In genomic region chr7:2668401-2668800, GRCh38 we compare ENCODE assay signal across 27 cellular contexts. TPM values are rescaled to one million over a fixed set of nuclear protein-coding genes. Genes with fewer than 3 reads are reported as not detected.
A peak's percentile ranks its signal among the peaks of the same experiment; 100 is the strongest.
DNase-seq lines count a peak whose midpoint lies in the region; ATAC-seq, FAIRE-seq and TF ChIP-seq lines count a peak whose summit lies in the region.
"Had no signal": no experiment of that assay in that cellular context is flagged by ENCODE, and none has a peak within 500 bp of the region (broad histone marks: within the 10 kb centered on the region; RNA-seq: fewer than 3 reads in every experiment).

No MANE protein-coding gene starts in this region.

- peaks cover 11% of the 10 kb centered on the region for H3K27me3 Mint-ChIP-seq in activated CD8-positive, alpha-beta T cell treated with anti-CD3 and anti-CD28 coated beads for 36 hours

- ATAC-seq in HepG2 (peak; percentile 4; the same call in 1 of the 3 replicates), right lobe of liver (no peak), HG02623 (IDR thresholded peaks at IDR 0.05; ENCODE audit: unreplicated experiment) (no peak)
- ATAC-seq in activated CD8-positive, alpha-beta T cell treated with anti-CD3 and anti-CD28 coated beads for 36 hours: no peak
- ATAC-seq: naive thymus-derived CD8-positive, alpha-beta T cell; Panc1 had no signal

- H3K4me3 ChIP-seq in HepG2 (replicated peaks in 1 of 3; ENCODE audit: insufficient read depth in 1 of 3, low read depth in 2 of 3, low read length in 3 of 3) (no peak overlapping the region), right lobe of liver (no peak overlapping the region)
- H3K4me3 ChIP-seq: uterus had no signal

- TF ChIP-seq EP300 in HepG2 (IDR thresholded peaks at IDR 0.05; ENCODE audit: low read depth in 2 of 2, low read length in 2 of 2) (no peak), HepG2 (CRISPR knock-in tag; IDR thresholded peaks at IDR 0.05; ENCODE audit: borderline replicate concordance) (no peak)

- no peaks in the 10 kb centered on the region for H3K36me3 Mint-ChIP-seq in activated CD8-positive, alpha-beta T cell treated with anti-CD3 and anti-CD28 coated beads for 36 hours (ENCODE audit: low read depth)
- H3K36me3 Mint-ChIP-seq: activated naive CD8-positive, alpha-beta T cell treated with anti-CD3 and anti-CD28 coated beads for 36 hours; CD4-positive, alpha-beta memory T cell; IgD-negative memory B cell; naive thymus-derived CD8-positive, alpha-beta T cell had no signal

- no peak overlapping the region for H3K4me2 ChIP-seq in HepG2 (ENCODE audit: low read depth, low read length)

- H3K36me3 ChIP-seq in HepG2 (replicated peaks in 1 of 2; ENCODE audit: control insufficient read depth in 1 of 2, insufficient read depth in 2 of 2, low read length in 2 of 2) (no peaks in the 10 kb centered on the region), right lobe of liver (no peaks in the 10 kb centered on the region)
- H3K36me3 ChIP-seq: brain microvascular endothelial cell, uterus had no signal

- no peak for TF ChIP-seq CTCF in HepG2 (CRISPR knock-in tag; IDR thresholded peaks at IDR 0.05)
- TF ChIP-seq CTCF in right lobe of liver (IDR thresholded peaks at IDR 0.05): no peak
- TF ChIP-seq CTCF in activated CD8-positive, alpha-beta T cell treated with anti-CD3 and anti-CD28 coated beads for 36 hours (IDR thresholded peaks at IDR 0.05): no peak

- H3K9ac ChIP-seq in HepG2 (ENCODE audit: insufficient read depth, low read depth, low read length): no peak overlapping the region

- H3K4me1 Mint-ChIP-seq in activated CD8-positive, alpha-beta T cell treated with anti-CD3 and anti-CD28 coated beads for 36 hours (ENCODE audit: low read depth): peaks cover 6% of the 10 kb centered on the region

- H3K4me1 ChIP-seq in HepG2 (ENCODE audit: insufficient read depth, low read length) (peaks cover 42% of the 10 kb centered on the region), right lobe of liver (peaks cover 0 to 39% (median 16%) of the 10 kb centered on the region in 4 donors)
- H3K4me1 ChIP-seq: uterus had no signal

- no TSS peak for BruUV-seq in HepG2 (replicated peaks; lab: Mats Ljungman, UMichigan)

- H3K27ac Mint-ChIP-seq in activated CD8-positive, alpha-beta T cell treated with anti-CD3 and anti-CD28 coated beads for 36 hours: no peak overlapping the region
- H3K27ac Mint-ChIP-seq: activated naive CD8-positive, alpha-beta T cell treated with anti-CD3 and anti-CD28 coated beads for 36 hours; activated T-helper 1 cell treated with anti-CD3 and anti-CD28 coated beads, Interleukin-12 subunit alpha, Interleukin-12 subunit beta, Interleukin-2, Interleukin-4 antibody, amounts not matched to agents 30 ng/mL and 10 ng/mL and 1 ng/mL, durations not matched to agents 14 hours and 24 hours and 36 hours; CD4-positive, alpha-beta memory T cell; IgD-negative memory B cell had no signal

- no peaks in the 10 kb centered on the region for H3K79me2 ChIP-seq in HepG2 (ENCODE audit: insufficient read depth, low read length)

- no peak for FAIRE-seq in HepG2 (lab: Jason Lieb, UNC)
- FAIRE-seq: endometrium, small intestine had no signal

- no peaks in the 10 kb centered on the region for H4K20me1 ChIP-seq in HepG2 (ENCODE audit: insufficient read depth, low read length)

- DNase-seq in HepG2 (ENCODE audit: low spot score) (no peak), right lobe of liver (no peak), SK-MEL-5 (ENCODE audit: low read depth, low spot score) (peak; percentile 70), hepatic stellate cell (ENCODE audit: low spot score) (peak; percentile 95), medulla oblongata (ENCODE audit: extremely low spot score) (no peak), NCI-H2029 (lab: John Stamatoyannopoulos, UW) (no peak)
- DNase-seq in activated CD8-positive, alpha-beta T cell treated with anti-CD3 and anti-CD28 coated beads for 36 hours: no peak
- DNase-seq: activated naive CD8-positive, alpha-beta T cell treated with anti-CD3 and anti-CD28 coated beads for 36 hours; brain microvascular endothelial cell; CD4-positive, alpha-beta memory T cell; cortex of kidney; foreskin melanocyte; kidney glomerular epithelial cell; mesendoderm; NCI-H187; NCI-H2227 treated with DMSO at 0.1 percent for 48 hours; posterior cingulate gyrus; stimulated activated CD4-positive, alpha-beta T cell treated with anti-CD3 and anti-CD28 coated beads, Interleukin-4, amount 100 ng/mL, for 1 hour had no signal

- TF ChIP-seq RAD21 in HepG2 (CRISPR knock-in tag; IDR thresholded peaks at IDR 0.05): no peak

- POLR2A ChIA-PET in HepG2 (lab: Yijun Ruan, JAX): no interaction called here
- POLR2A ChIA-PET in activated CD8-positive, alpha-beta T cell treated with anti-CD3 and anti-CD28 coated beads for 36 hours (lab: Charles Lee): interaction anchor here (0.8 to 1.3 kb wide), 3 partner anchors 12 to 35 kb away, joined by 3 read pairs; no protein-coding TSS in a partner anchor

- CTCF ChIA-PET in HepG2 (lab: Yijun Ruan, JAX; ENCODE audit: low intra/inter-chr PET ratio, low total read pairs): no interaction called here
- CTCF ChIA-PET in activated CD8-positive, alpha-beta T cell treated with anti-CD3 and anti-CD28 coated beads for 36 hours (lab: Charles Lee): interaction anchor here (11.9 kb wide), 1 partner anchor 44 kb away, joined by 249 read pairs; no protein-coding TSS in a partner anchor

- in situ Hi-C loops in HepG2 (cut with HindIII; ENCODE audit: extremely low pct_ligation_motif_present, low pct_unique_long_range_greater_than_20kb) (loop anchor here (5.0 kb wide), 2 partner anchors 39 to 101 kb away; no protein-coding TSS in a partner anchor), SK-MEL-5 (cut with HindIII; ENCODE audit: low pct_unique_long_range_greater_than_20kb, low sequenced_read_pairs) (no loop called here)

- H3K9me3 ChIP-seq in HepG2 (ENCODE audit: low read length): no peaks in the 10 kb centered on the region
- no peaks in the 10 kb centered on the region for H3K9me3 ChIP-seq in right lobe of liver
- H3K9me3 ChIP-seq: uterus had no signal

- no peaks in the 10 kb centered on the region for H3K9me3 Mint-ChIP-seq in activated CD8-positive, alpha-beta T cell treated with anti-CD3 and anti-CD28 coated beads for 36 hours
- H3K9me3 Mint-ChIP-seq: activated T-helper 1 cell treated with anti-CD3 and anti-CD28 coated beads, Interleukin-12 subunit alpha, Interleukin-12 subunit beta, Interleukin-2, Interleukin-4 antibody, amounts not matched to agents 30 ng/mL and 10 ng/mL and 1 ng/mL, durations not matched to agents 14 hours and 24 hours and 36 hours; CD4-positive, alpha-beta memory T cell; IgD-negative memory B cell had no signal

- no peak overlapping the region for H3K27ac ChIP-seq in HepG2 (ENCODE audit: extremely low read length, insufficient read depth, low read length)
- H3K27ac ChIP-seq in right lobe of liver: no peak overlapping the region
- H3K27ac ChIP-seq: brain microvascular endothelial cell, uterus had no signal

- no peak for TF ChIP-seq POLR2A in HepG2 (IDR thresholded peaks at IDR 0.05; ENCODE audit: insufficient read depth in 1 of 2, low read depth in 2 of 2, low read length in 2 of 2)
- no peak for TF ChIP-seq POLR2A in right lobe of liver (IDR thresholded peaks at IDR 0.05)

- H3K4me3 Mint-ChIP-seq in activated CD8-positive, alpha-beta T cell treated with anti-CD3 and anti-CD28 coated beads for 36 hours: no peak overlapping the region
- H3K4me3 Mint-ChIP-seq: activated naive CD8-positive, alpha-beta T cell treated with anti-CD3 and anti-CD28 coated beads for 36 hours; activated T-helper 1 cell treated with anti-CD3 and anti-CD28 coated beads, Interleukin-12 subunit alpha, Interleukin-12 subunit beta, Interleukin-2, Interleukin-4 antibody, amounts not matched to agents 30 ng/mL and 10 ng/mL and 1 ng/mL, durations not matched to agents 14 hours and 24 hours and 36 hours; CD4-positive, alpha-beta memory T cell; IgD-negative memory B cell; naive thymus-derived CD8-positive, alpha-beta T cell had no signal

- H3K27me3 ChIP-seq in HepG2 (ENCODE audit: control insufficient read depth in 1 of 2, insufficient read depth in 2 of 2, low read length in 2 of 2) (peaks cover 3 to 23% of the 10 kb centered on the region in 2 experiments; a peak in 4 of 5 replicates), right lobe of liver (no peaks in the 10 kb centered on the region)
- H3K27me3 ChIP-seq: brain microvascular endothelial cell, uterus had no signal

- intact Hi-C loops in HepG2 (cut with micrococcal nuclease; ENCODE audit: unreplicated experiment): loop anchor here (5.0 kb wide), 1 partner anchor 101 kb away; no protein-coding TSS in a partner anchor
- intact Hi-C loops in right lobe of liver (cut with DNase I): no loop called here
- intact Hi-C loops in activated CD8-positive, alpha-beta T cell treated with anti-CD3 and anti-CD28 coated beads for 36 hours (cut with micrococcal nuclease): no loop called here

- 42% methylated on average over 6 of the region's 6 CpGs for WGBS in HepG2 (ENCODE audit: low lambda C conversion rate)
- 57% methylated on average over 1 of the region's 6 CpGs for WGBS in right lobe of liver (ENCODE audit: insufficient coverage, low coverage, low lambda C conversion rate, missing lambda C conversion rate)

- H2AFZ ChIP-seq in HepG2 (ENCODE audit: low read length): no peak overlapping the region

RNA-seq across cellular contexts. Expression of gene AMZ1, which starts 19.6 kb away (rescaled TPM):
- total RNA-seq in HepG2 (2016; rRNA removed; fragmentation: Illumina TruSeq; extraction: Trizol) (not detected in 2 replicates), right lobe of liver (1 to 10 TPM in 4 of 6 experiments, under 1 TPM in 1, not detected in 1; 0.42 to 5.8 (median 1.4) TPM)
- not detected in 2 replicates for total RNA-seq in HepG2 (2016; cell fraction: cytosol; rRNA removed; fragmentation: Illumina TruSeq; extraction: Trizol; ENCODE audit: low read depth)
- not detected in 2 replicates for total RNA-seq in HepG2 (2016; cell fraction: insoluble cytoplasmic fraction; rRNA removed; fragmentation: Illumina TruSeq; extraction: Trizol)
- not detected in 2 replicates for total RNA-seq in HepG2 (2016; cell fraction: membrane; rRNA removed; fragmentation: Illumina TruSeq; extraction: Trizol)
- total RNA-seq in HepG2 (2016; cell fraction: nucleus; rRNA removed; fragmentation: Illumina TruSeq; extraction: Trizol): not detected in 2 replicates
- polyA plus RNA-seq in HepG2 (2011; rRNA removed): 0.03 TPM in 1 of 2 replicates, not detected in the other
- polyA plus RNA-seq in HepG2 (2011; cell fraction: cytosol; rRNA removed): 0.01 and 0.04 TPM in 2 replicates
- 0.18 and 0.26 TPM in 2 replicates for polyA plus RNA-seq in HepG2 (2011; cell fraction: nucleus; rRNA removed)
- 0.05 and 0.07 TPM in 2 replicates for polyA plus RNA-seq in HepG2 (2012)
- polyA plus RNA-seq in HepG2 (2016; cell fraction: cytosol; fragmentation: Illumina TruSeq; extraction: Trizol; ENCODE audit: low read depth): not detected in 2 replicates
- not detected in 2 replicates for polyA plus RNA-seq in HepG2 (2016; cell fraction: insoluble cytoplasmic fraction; fragmentation: Illumina TruSeq; extraction: Trizol; ENCODE audit: low read depth)
- not detected in 2 replicates for polyA plus RNA-seq in HepG2 (2016; cell fraction: membrane; fragmentation: Illumina TruSeq; extraction: Trizol; ENCODE audit: low read depth)
- polyA plus RNA-seq in HepG2 (2016; cell fraction: nucleus; fragmentation: Illumina TruSeq; extraction: Trizol; ENCODE audit: insufficient read depth, low read depth): not detected in 2 replicates
- polyA minus RNA-seq in HepG2 (2011; rRNA and poly(A)+ RNA removed; ENCODE audit: low replicate concordance): 0.30 and 0.84 TPM in 2 replicates
- not detected in 2 replicates for polyA minus RNA-seq in HepG2 (2011; cell fraction: cytosol; rRNA and poly(A)+ RNA removed)
- 0.13 TPM in 1 of 2 replicates, not detected in the other for polyA minus RNA-seq in HepG2 (2011; cell fraction: nucleus; rRNA and poly(A)+ RNA removed)
- total RNA-seq in SK-MEL-5 (2014; rRNA removed; shearing (Covaris generic)): 0.53 and 1.8 TPM in 2 replicates
- 0.77 and 1.1 TPM in 2 replicates for polyA plus RNA-seq in SK-MEL-5 (2015; cell fraction: cytosol; rRNA removed)
- polyA plus RNA-seq in SK-MEL-5 (2015; cell fraction: nucleus; rRNA removed): 3.8 and 4.5 TPM in 2 replicates
- under 1 TPM; 0.11 to 0.14 TPM for total RNA-seq in activated CD8-positive, alpha-beta T cell treated with anti-CD3 and anti-CD28 coated beads for 36 hours
- total RNA-seq: A673 had no signal
- polyA plus RNA-seq: naive thymus-derived CD8-positive, alpha-beta T cell had no signal

RNA-seq across cellular contexts. Expression of gene TTYH3, which starts 36.6 kb away (rescaled TPM):
- total RNA-seq in HepG2 (2016; rRNA removed; fragmentation: Illumina TruSeq; extraction: Trizol) (21.5 and 26.3 TPM in 2 replicates), right lobe of liver (10 to 100 TPM; 10.3 to 59.3 (median 37.6) TPM)
- total RNA-seq in HepG2 (2016; cell fraction: cytosol; rRNA removed; fragmentation: Illumina TruSeq; extraction: Trizol; ENCODE audit: low read depth): 11.5 and 11.7 TPM in 2 replicates
- 19.4 and 28.8 TPM in 2 replicates for total RNA-seq in HepG2 (2016; cell fraction: insoluble cytoplasmic fraction; rRNA removed; fragmentation: Illumina TruSeq; extraction: Trizol)
- total RNA-seq in HepG2 (2016; cell fraction: membrane; rRNA removed; fragmentation: Illumina TruSeq; extraction: Trizol): 34.4 and 35.6 TPM in 2 replicates
- total RNA-seq in HepG2 (2016; cell fraction: nucleus; rRNA removed; fragmentation: Illumina TruSeq; extraction: Trizol): 37.1 and 45.0 TPM in 2 replicates
- 50.0 and 80.3 TPM in 2 replicates for polyA plus RNA-seq in HepG2 (2011; rRNA removed)
- polyA plus RNA-seq in HepG2 (2011; cell fraction: cytosol; rRNA removed): 48.3 and 72.3 TPM in 2 replicates
- 227 and 315 TPM in 2 replicates for polyA plus RNA-seq in HepG2 (2011; cell fraction: nucleus; rRNA removed)
- 90.1 and 104 TPM in 2 replicates for polyA plus RNA-seq in HepG2 (2012)
- polyA plus RNA-seq in HepG2 (2016; cell fraction: cytosol; fragmentation: Illumina TruSeq; extraction: Trizol; ENCODE audit: low read depth): 11.1 and 11.5 TPM in 2 replicates
- polyA plus RNA-seq in HepG2 (2016; cell fraction: insoluble cytoplasmic fraction; fragmentation: Illumina TruSeq; extraction: Trizol; ENCODE audit: low read depth): 52.7 and 63.6 TPM in 2 replicates
- 49.3 and 52.2 TPM in 2 replicates for polyA plus RNA-seq in HepG2 (2016; cell fraction: membrane; fragmentation: Illumina TruSeq; extraction: Trizol; ENCODE audit: low read depth)
- 138 and 141 TPM in 2 replicates for polyA plus RNA-seq in HepG2 (2016; cell fraction: nucleus; fragmentation: Illumina TruSeq; extraction: Trizol; ENCODE audit: insufficient read depth, low read depth)
- polyA minus RNA-seq in HepG2 (2011; rRNA and poly(A)+ RNA removed; ENCODE audit: low replicate concordance): 4.5 and 192 TPM in 2 replicates
- polyA minus RNA-seq in HepG2 (2011; cell fraction: cytosol; rRNA and poly(A)+ RNA removed): 91.4 and 94.8 TPM in 2 replicates
- polyA minus RNA-seq in HepG2 (2011; cell fraction: nucleus; rRNA and poly(A)+ RNA removed): 41.0 and 47.5 TPM in 2 replicates
- total RNA-seq in SK-MEL-5 (2014; rRNA removed; shearing (Covaris generic)): 156 and 169 TPM in 2 replicates
- 1,380 and 1,624 TPM in 2 replicates for polyA plus RNA-seq in SK-MEL-5 (2015; cell fraction: cytosol; rRNA removed)
- 735 and 798 TPM in 2 replicates for polyA plus RNA-seq in SK-MEL-5 (2015; cell fraction: nucleus; rRNA removed)
- 10 to 100 TPM; 30.3 to 32.3 TPM for total RNA-seq in activated CD8-positive, alpha-beta T cell treated with anti-CD3 and anti-CD28 coated beads for 36 hours

Comparison
In these comparisons a context has a peak if more than half of its experiments do, and no peak if none do; other contexts are left out.
1. DNase-seq: peak in SK-MEL-5 (single experiment) and hepatic stellate cell (single experiment); none in HepG2 (single experiment), right lobe of liver (0 of 3), medulla oblongata (single experiment), activated CD8-positive, alpha-beta T cell treated with anti-CD3 and anti-CD28 coated beads for 36 hours (single experiment) and NCI-H2029 (single experiment).